In the genomic region with DNA sequence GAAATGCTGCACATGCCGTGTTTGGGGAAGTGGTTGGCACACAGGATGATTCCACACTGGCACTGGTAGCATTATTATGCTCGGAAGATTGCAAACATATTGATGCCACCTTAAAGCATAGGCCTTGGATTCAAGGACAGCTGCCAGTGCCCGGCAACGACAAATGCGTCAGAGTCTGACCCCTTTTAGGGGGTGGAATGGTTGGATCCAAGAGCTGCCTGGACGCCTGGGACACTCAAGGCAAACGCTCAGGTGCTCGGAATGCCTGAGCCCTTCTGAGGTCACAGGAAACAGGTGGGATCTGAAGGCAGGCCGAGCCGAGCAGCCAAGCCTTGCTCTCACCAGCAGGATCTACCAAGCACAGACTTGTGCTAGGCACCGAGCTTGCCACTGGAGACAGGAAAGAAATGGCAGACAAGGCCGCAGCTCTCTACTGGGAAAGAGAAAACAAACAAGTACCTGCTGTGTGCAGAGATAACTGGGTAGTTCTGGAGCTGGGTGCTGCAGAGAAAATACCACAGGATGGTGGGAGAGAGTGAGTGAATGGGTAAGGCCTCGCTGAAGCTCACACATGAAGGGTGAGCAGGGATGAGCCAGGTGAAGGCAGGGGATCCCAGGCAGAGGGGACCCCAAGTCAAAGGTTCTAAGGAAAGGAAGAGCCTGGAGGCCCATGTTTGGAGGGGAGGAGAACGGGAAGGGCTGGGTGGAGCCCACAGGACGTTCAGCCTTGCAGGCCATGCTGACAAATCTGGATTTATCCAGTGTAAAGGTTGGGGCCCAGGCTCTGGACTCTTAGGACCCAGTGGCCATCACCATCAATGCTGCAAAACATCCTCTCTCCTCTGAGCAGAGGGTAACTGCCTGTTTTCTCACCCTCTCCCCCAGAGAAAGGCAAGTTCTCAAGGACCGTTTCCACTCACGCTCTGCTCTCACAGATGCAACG, we compare ENCODE assay signal across 8 cellular contexts. TPM values are rescaled to one million over a fixed set of nuclear protein-coding genes. Genes with fewer than 3 reads are reported as not detected.
DNase-seq lines count a peak whose midpoint lies in the region; ATAC-seq and TF ChIP-seq lines count a peak whose summit lies in the region.

No MANE protein-coding gene starts in this region.

- no peaks in the 10 kb centered on the region for H3K9me3 Mint-ChIP-seq in WTC11

- H3K36me3 ChIP-seq in HUES48 (ENCODE audit: control insufficient read depth, insufficient read depth, low read length) (peaks cover 15% of the 10 kb centered on the region), right atrium auricular region (peaks cover 13% of the 10 kb centered on the region), SJCRH30 (peaks cover 16% of the 10 kb centered on the region; the same call in 1 of the 2 replicates)

- CTCF ChIA-PET in WTC11 (lab: Charles Lee), result interaction anchor here (0.5 to 3.3 kb wide), 39 partner anchors 11 to 1148 kb away, joined by 3 to 95 read pairs (median 6); a partner anchor contains a TSS

- DNase-seq in WTC11 (ENCODE audit: low spot score) (peak; percentile 36), right atrium auricular region (ENCODE audit: low spot score) (no peak), SJCRH30 (no peak)

- POLR2A ChIA-PET in WTC11 (lab: Charles Lee), result interaction anchor here (0.5 to 1.4 kb wide), 3 partner anchors 12 to 393 kb away, joined by 3 to 4 read pairs (median 4); a partner anchor contains a TSS

- no peak overlapping the region for H3K9ac ChIP-seq in HUES48 (ENCODE audit: low read depth, low read length)

- H3K36me3 Mint-ChIP-seq in WTC11, result peaks cover 6% of the 10 kb centered on the region; the same call in 1 of the 2 replicates

- no peaks in the 10 kb centered on the region for H3K27me3 Mint-ChIP-seq in WTC11 (ENCODE audit: low read depth)

- peaks cover 45% of the 10 kb centered on the region for H3K4me1 Mint-ChIP-seq in WTC11

- no peak overlapping the region for H3K4me3 ChIP-seq in HUES48 (ENCODE audit: low read depth, low read length)
- peak overlapping the region in 1 of 2 donors; percentile 2 for H3K4me3 ChIP-seq in right atrium auricular region
- peak overlapping the region in 1 of 7 experiments; percentile 7 for H3K4me3 ChIP-seq in skin epidermis
- H3K4me3 ChIP-seq in SJCRH30, result no peak overlapping the region

- H3K4me1 ChIP-seq in HUES48 (ENCODE audit: control insufficient read depth, insufficient read depth, low read length) (peaks cover 14% of the 10 kb centered on the region), right atrium auricular region (peaks cover 4 to 73% of the 10 kb centered on the region in 2 donors), SJCRH30 (peaks cover 19% of the 10 kb centered on the region)

- H3K27ac Mint-ChIP-seq in WTC11, result peak overlapping the region; percentile 97

- TF ChIP-seq CTCF in WTC11 (IDR thresholded peaks at IDR 0.05), result no peak
- TF ChIP-seq CTCF in right atrium auricular region (IDR thresholded peaks at IDR 0.05), result no peak

- H3K9me3 ChIP-seq in HUES48 (ENCODE audit: control insufficient read depth, insufficient read depth, low read length) (no peaks in the 10 kb centered on the region), right atrium auricular region (no peaks in the 10 kb centered on the region), SJCRH30 (replicated peaks) (no peaks in the 10 kb centered on the region)

- H3K27ac ChIP-seq in HUES48 (ENCODE audit: low read depth, low read length) (peak overlapping the region; percentile 48), right atrium auricular region (peak overlapping the region; percentile 72 to 77), skin epidermis (peak overlapping the region in 16 of 21 experiments; percentile 4 to 72 (median 50)), SJCRH30 (no peak overlapping the region)

- H3K27me3 ChIP-seq in HUES48 (ENCODE audit: control insufficient read depth, insufficient read depth, low read length) (no peaks in the 10 kb centered on the region), right atrium auricular region (no peaks in the 10 kb centered on the region), SJCRH30 (no peaks in the 10 kb centered on the region)

- H3K4me3 Mint-ChIP-seq in WTC11, result peak overlapping the region; percentile 18; the same call in 1 of the 2 replicates

- ATAC-seq in WTC11, result peak; percentile 70
- ATAC-seq in GM19328 (IDR thresholded peaks at IDR 0.05; ENCODE audit: unreplicated experiment), result no peak
- ATAC-seq in HG02884 (IDR thresholded peaks at IDR 0.05; ENCODE audit: unreplicated experiment), result no peak
- no peak for ATAC-seq in HG03342 (IDR thresholded peaks at IDR 0.05; ENCODE audit: unreplicated experiment)

TF ChIP-seq in WTC11, 78 proteins besides CTCF, POLR2A, EP300 and RAD21:
- TF ChIP-seq MYBL2 (CRISPR knock-in tag; IDR thresholded peaks at IDR 0.05) (no peak), RELA (CRISPR knock-in tag; IDR thresholded peaks at IDR 0.05; ENCODE audit: borderline replicate concordance) (no peak), CREM (CRISPR knock-in tag; IDR thresholded peaks at IDR 0.05) (no peak)
TF ChIP-seq in WTC11: peak in this region for 0.

RNA-seq across cellular contexts. Expression of a gene that starts 9.2 kb away (rescaled TPM):
- 74.5 to 76.3 TPM (median 75.6 TPM) in 3 replicates for total RNA-seq in WTC11 (2021)
- 10 to 100 TPM; 53.6 to 54.7 TPM for total RNA-seq in right atrium auricular region
- total RNA-seq in SJCRH30 (2014; rRNA removed; shearing (Covaris generic)), result 74.8 and 76.5 TPM in 2 replicates

RNA-seq across cellular contexts. Expression of a gene that starts 54.6 kb away (rescaled TPM):
- total RNA-seq in WTC11 (2021) (4.6 to 5.8 TPM (median 5.3 TPM) in 3 replicates), right atrium auricular region (1 to 10 TPM; 4.5 to 7.3 TPM)
- 0.73 and 1.9 TPM in 2 replicates for total RNA-seq in SJCRH30 (2014; rRNA removed; shearing (Covaris generic))
